In genomic region chr11:65796726-65797601, GRCh38 we compare ENCODE assay signal across 1 cellular context.
TF ChIP-seq lines count a peak whose summit lies in the region.

No MANE protein-coding gene starts in this region.

TF ChIP-seq in K562, 482 proteins besides CTCF, POLR2A, EP300 and RAD21:
- TF ChIP-seq MCM7 (IDR thresholded peaks at IDR 0.05) (no peak), ETV6 (IDR thresholded peaks at IDR 0.05; ENCODE audit: borderline replicate concordance in 1 of 2, low read depth in 2 of 2, low read length in 1 of 2) (no peak), ETV6 (CRISPR knock-in tag; IDR thresholded peaks at IDR 0.05; ENCODE audit: borderline replicate concordance) (no peak), HDAC8 (tag; IDR thresholded peaks at IDR 0.05) (no peak), IRF9 (tag; IDR thresholded peaks at IDR 0.05) (no peak), PCBP2 (IDR thresholded peaks at IDR 0.05; ENCODE audit: low read depth, low read length, poor library complexity, severe bottlenecking) (no peak), EZH2 (IDR thresholded peaks at IDR 0.05; ENCODE audit: borderline replicate concordance, low read depth, low read length) (no peak), BACH1 (tag; IDR thresholded peaks at IDR 0.05) (no peak), XRCC5 (IDR thresholded peaks at IDR 0.05; ENCODE audit: low read depth, low read length) (no peak), THRA (IDR thresholded peaks at IDR 0.05) (no peak), KDM4B (IDR thresholded peaks at IDR 0.05; ENCODE audit: borderline replicate concordance in 2 of 2, low read depth in 1 of 2) (no peak), ID3 (CRISPR knock-in tag; IDR thresholded peaks at IDR 0.05) (no peak), ID3 (tag; IDR thresholded peaks at IDR 0.05) (no peak), TBP (optimal IDR thresholded peaks at IDR 0.05; ENCODE audit: low read depth, low read length) (no peak), CEBPG (CRISPR knock-in tag; IDR thresholded peaks at IDR 0.05) (no peak), CEBPG (tag; conservative IDR thresholded peaks at IDR 0.05 in 1 of 2, IDR thresholded peaks at IDR 0.05 in 1 of 2) (no peak), ZNF512 (tag; IDR thresholded peaks at IDR 0.05) (no peak), LARP7 (IDR thresholded peaks at IDR 0.05) (no peak), BRD9 (IDR thresholded peaks at IDR 0.05; ENCODE audit: low read depth, partially characterized antibody) (no peak), ZNF277 (CRISPR knock-in tag; IDR thresholded peaks at IDR 0.05; ENCODE audit: borderline replicate concordance) (no peak)
